In genomic region chr16:709651-710499, GRCh38 we compare ENCODE assay signal across 8 cellular contexts. TPM values are rescaled to one million over a fixed set of nuclear protein-coding genes. Genes with fewer than 3 reads are reported as not detected.
A peak's percentile ranks its signal among the peaks of the same experiment; 100 is the strongest.
DNase-seq lines count a peak whose midpoint lies in the region; ATAC-seq, FAIRE-seq and TF ChIP-seq lines count a peak whose summit lies in the region.

No MANE protein-coding gene starts in this region.

- H3K4me3 ChIP-seq in AG10803 (ENCODE audit: low read length) (no peak overlapping the region), IMR-90 (ENCODE audit: insufficient read depth, low read depth, low read length) (no peak overlapping the region)

- in situ Hi-C loops in IMR-90 (cut with MboI; ENCODE audit: low sequenced_read_pairs): loop anchor here (5.0 to 25.0 kb wide), 2 partner anchors 77 to 352 kb away; partner anchors contain the start of genes CHTF18, RPUSD1 and SSTR5

- H4K8ac ChIP-seq in IMR-90 (ENCODE audit: low read depth in 2 of 2, low read length in 2 of 2): no peak overlapping the region

- peaks cover 23% of the 10 kb centered on the region for H3K27me3 Mint-ChIP-seq in glutamatergic neuron (ENCODE audit: unreplicated experiment)

- H2BK20ac ChIP-seq in IMR-90 (ENCODE audit: low read depth, low read length): no peak overlapping the region

- no peaks in the 10 kb centered on the region for H3K36me3 Mint-ChIP-seq in glutamatergic neuron (ENCODE audit: unreplicated experiment)

- H3K9me3 Mint-ChIP-seq in glutamatergic neuron (ENCODE audit: unreplicated experiment): peaks cover 23% of the 10 kb centered on the region

- CTCF ChIA-PET in IMR-90 (lab: Yijun Ruan, JAX): no interaction called here

- H3K9ac ChIP-seq in IMR-90 (ENCODE audit: low read depth, low read length): no peak overlapping the region

- no peak overlapping the region for H2BK15ac ChIP-seq in IMR-90 (ENCODE audit: low read depth, low read length)

- POLR2A ChIA-PET in IMR-90 (lab: Charles Lee; ENCODE audit: unreplicated experiment): interaction anchor here (0.6 kb wide), 1 partner anchor 10 kb away, joined by 4 read pairs; no protein-coding TSS in a partner anchor

- no peak overlapping the region for H3K14ac ChIP-seq in IMR-90 (replicated peaks; ENCODE audit: low read depth, low read length)

- no peaks in the 10 kb centered on the region for H3K79me1 ChIP-seq in IMR-90 (ENCODE audit: low read depth in 1 of 2, low read length in 2 of 2)

- H3K23ac ChIP-seq in IMR-90 (ENCODE audit: low read depth, low read length): no peak overlapping the region

- H2BK5ac ChIP-seq in IMR-90 (ENCODE audit: low read depth, low read length, poor library complexity, severe bottlenecking): no peak overlapping the region

- DNase-seq in AG10803 (ENCODE audit: low read depth): peak; percentile 62
- DNase-seq in IMR-90: peak; percentile 88
- peak; percentile 71 for DNase-seq in RPMI8226
- peak; percentile 88 for DNase-seq in glutamatergic neuron
- DNase-seq in 8988T: no peak
- no peak for DNase-seq in HTR-8/SVneo (ENCODE audit: insufficient read length, low spot score)

- peaks cover 8% of the 10 kb centered on the region; the same call in 1 of the 2 replicates for H3K4me1 ChIP-seq in IMR-90 (ENCODE audit: control insufficient read depth, insufficient read depth, low read length)

- H3K4ac ChIP-seq in IMR-90 (ENCODE audit: low read depth, low read length): no peak overlapping the region

- no peak for TF ChIP-seq POLR2A in IMR-90 (IDR thresholded peaks at IDR 0.05; ENCODE audit: low read depth, low read length)

- no peak overlapping the region for H2AK5ac ChIP-seq in IMR-90 (ENCODE audit: low read depth, low read length)

- no peak for FAIRE-seq in HTR-8/SVneo (lab: Jason Lieb, UNC)

- intact Hi-C loops in IMR-90 (cut with micrococcal nuclease): loop anchor here (5.0 kb wide), 1 partner anchor 272 kb away; the partner anchor contains the start of gene SOX8

- H2AK9ac ChIP-seq in IMR-90 (replicated peaks; ENCODE audit: low read depth, low read length, poor library complexity): no peak overlapping the region

- peak overlapping the region; percentile 11; the same call in 1 of the 2 replicates for H3K4me2 ChIP-seq in IMR-90 (ENCODE audit: low read depth, low read length)

- peak overlapping the region; percentile 98 for H3K27ac Mint-ChIP-seq in glutamatergic neuron (ENCODE audit: unreplicated experiment)

- H3K18ac ChIP-seq in IMR-90 (ENCODE audit: low read depth, low read length): no peak overlapping the region

- peak overlapping the region; percentile 80 for H3K4me3 Mint-ChIP-seq in glutamatergic neuron (ENCODE audit: unreplicated experiment)

- H2BK120ac ChIP-seq in IMR-90 (ENCODE audit: low read depth, low read length): no peak overlapping the region

- H3K36me3 ChIP-seq in IMR-90 (ENCODE audit: control insufficient read depth, insufficient read depth, low read length): no peaks in the 10 kb centered on the region

- no TSS peak for BruUV-seq in IMR-90 (replicated peaks; lab: Mats Ljungman, UMichigan)

- H3K9me3 ChIP-seq in IMR-90 (ENCODE audit: control insufficient read depth, insufficient read depth, low read length): no peaks in the 10 kb centered on the region

- peak; percentile 25 for ATAC-seq in IMR-90 (ENCODE audit: low read depth)
- no peak for ATAC-seq in HG03108 (IDR thresholded peaks at IDR 0.05; ENCODE audit: unreplicated experiment)
- ATAC-seq in GM18858 (IDR thresholded peaks at IDR 0.05; ENCODE audit: unreplicated experiment): no peak

- H4K91ac ChIP-seq in IMR-90 (ENCODE audit: insufficient read depth, low read depth, low read length): no peak overlapping the region

- H3K27me3 ChIP-seq in IMR-90 (ENCODE audit: control insufficient read depth, insufficient read depth, low read length): peaks cover 26% of the 10 kb centered on the region

- peaks cover 14% of the 10 kb centered on the region; the same call in 1 of the 2 replicates for H4K20me1 ChIP-seq in IMR-90 (ENCODE audit: insufficient read depth, low read length)

- peaks cover 20% of the 10 kb centered on the region for H3K4me1 Mint-ChIP-seq in glutamatergic neuron (ENCODE audit: low read depth, unreplicated experiment)

- no peak overlapping the region for H3K56ac ChIP-seq in IMR-90 (ENCODE audit: extremely low read depth, insufficient read depth, low read length)

- no peak overlapping the region for H4K5ac ChIP-seq in IMR-90 (ENCODE audit: low read depth, low read length)

- TF ChIP-seq CTCF in AG10803 (conservative IDR thresholded peaks at IDR 0.05; ENCODE audit: low read length): no peak
- TF ChIP-seq CTCF in IMR-90 (conservative IDR thresholded peaks at IDR 0.05; ENCODE audit: low read depth, low read length): no peak
- TF ChIP-seq CTCF in glutamatergic neuron (IDR thresholded peaks at IDR 0.05; ENCODE audit: partially characterized antibody, unreplicated experiment): no peak

- TF ChIP-seq RAD21 in IMR-90 (IDR thresholded peaks at IDR 0.05; ENCODE audit: low read length): no peak

- WGBS in IMR-90 (ENCODE audit: extremely low coverage in 2 of 2, insufficient read length in 1 of 2), 2 experiments: 7% methylated on average over 6 of the region's 29 CpGs; no CpG with 5 or more reads in 1 of the 2 experiments

- dilution Hi-C loops in IMR-90 (cut with HindIII; ENCODE audit: low sequenced_read_pairs, unreplicated experiment): no loop called here

- no peaks in the 10 kb centered on the region for H3K9me1 ChIP-seq in IMR-90 (ENCODE audit: insufficient read depth, low read length)

- H3K27ac ChIP-seq in IMR-90 (ENCODE audit: insufficient read depth, low read length): no peak overlapping the region

- H2AFZ ChIP-seq in IMR-90 (replicated peaks; ENCODE audit: low read length, poor library complexity): peak overlapping the region; percentile 40

TF ChIP-seq in IMR-90, 13 proteins besides CTCF, POLR2A, EP300 and RAD21 (continues in another document):
- no peak for TF ChIP-seq ELK1 (IDR thresholded peaks at IDR 0.05; ENCODE audit: borderline replicate concordance, low read depth, low read length)
- peak; percentile 57; the same call in 1 of the 2 replicates for TF ChIP-seq NFE2L2 (IDR thresholded peaks at IDR 0.05; ENCODE audit: low read depth, low read length)
- TF ChIP-seq MXI1 (IDR thresholded peaks at IDR 0.05; ENCODE audit: borderline replicate concordance, low read depth, low read length): peak; percentile 100
- no peak for TF ChIP-seq MAZ (IDR thresholded peaks at IDR 0.05; ENCODE audit: borderline replicate concordance, low read depth, low read length)
- 0 out of 2 replicates have a peak, but pooled peaks have one; percentile 28 for TF ChIP-seq BHLHE40 (IDR thresholded peaks at IDR 0.05; ENCODE audit: low read depth, low read length)
- no peak for TF ChIP-seq SMC3 (IDR thresholded peaks at IDR 0.05; ENCODE audit: low read depth, low read length)
- TF ChIP-seq MAFK (IDR thresholded peaks at IDR 0.05; ENCODE audit: low read depth, low read length): no peak
- TF ChIP-seq CEBPB (IDR thresholded peaks at IDR 0.05; ENCODE audit: low read depth, low read length): no peak
- TF ChIP-seq USF2 (IDR thresholded peaks at IDR 0.05; ENCODE audit: low read depth, low read length): no peak; the same call in 1 of the 2 replicates
- TF ChIP-seq RCOR1 (IDR thresholded peaks at IDR 0.05; ENCODE audit: insufficient replicate concordance, low read length): no peak
- no peak for TF ChIP-seq CHD1 (IDR thresholded peaks at IDR 0.05; ENCODE audit: low read depth, low read length)
- TF ChIP-seq FOS (IDR thresholded peaks at IDR 0.05; ENCODE audit: low read depth, low read length): peak; percentile 69

RNA-seq across cellular contexts. Expression of gene FBXL16, which starts 4.3 kb away (rescaled TPM):
- total RNA-seq in IMR-90 (2012; rRNA removed): 0.18 and 0.56 TPM in 2 replicates
- polyA plus RNA-seq in IMR-90 (2012; rRNA removed): 2.2 and 3.0 TPM in 2 replicates
- 0.88 and 2.6 TPM in 2 replicates for polyA plus RNA-seq in IMR-90 (2012; cell fraction: cytosol; rRNA removed)
- polyA plus RNA-seq in IMR-90 (2012; cell fraction: nucleus; rRNA removed; ENCODE audit: low replicate concordance): 1.6 and 4.8 TPM in 2 replicates
- 85.1 TPM for total RNA-seq in glutamatergic neuron (ENCODE audit: unreplicated experiment)

RNA-seq across cellular contexts. Expression of gene METRN, which starts 5.0 kb away (rescaled TPM):
- total RNA-seq in IMR-90 (2012; rRNA removed) (6.1 and 8.6 TPM in 2 replicates), glutamatergic neuron (ENCODE audit: unreplicated experiment) (134 TPM)
- 48.2 and 91.1 TPM in 2 replicates for polyA plus RNA-seq in IMR-90 (2012; rRNA removed)
- 17.8 and 53.0 TPM in 2 replicates for polyA plus RNA-seq in IMR-90 (2012; cell fraction: cytosol; rRNA removed)
- polyA plus RNA-seq in IMR-90 (2012; cell fraction: nucleus; rRNA removed; ENCODE audit: low replicate concordance): 15.9 and 43.0 TPM in 2 replicates

RNA-seq across cellular contexts. Expression of gene ANTKMT, which starts 11.1 kb away (rescaled TPM):
- total RNA-seq in IMR-90 (2012; rRNA removed) (7.3 and 7.5 TPM in 2 replicates), glutamatergic neuron (ENCODE audit: unreplicated experiment) (61.1 TPM)
- polyA plus RNA-seq in IMR-90 (2012; rRNA removed): 16.2 and 25.7 TPM in 2 replicates
- 62.9 and 94.1 TPM in 2 replicates for polyA plus RNA-seq in IMR-90 (2012; cell fraction: cytosol; rRNA removed)
- 58.1 and 200 TPM in 2 replicates for polyA plus RNA-seq in IMR-90 (2012; cell fraction: nucleus; rRNA removed; ENCODE audit: low replicate concordance)

RNA-seq across cellular contexts. Expression of gene CCDC78, which starts 16.4 kb away (rescaled TPM):
- total RNA-seq in IMR-90 (2012; rRNA removed): 0.54 and 0.56 TPM in 2 replicates
- polyA plus RNA-seq in IMR-90 (2012; rRNA removed): 4.6 and 5.5 TPM in 2 replicates
- polyA plus RNA-seq in IMR-90 (2012; cell fraction: cytosol; rRNA removed): 0.21 and 1.0 TPM in 2 replicates
- 31.9 and 80.5 TPM in 2 replicates for polyA plus RNA-seq in IMR-90 (2012; cell fraction: nucleus; rRNA removed; ENCODE audit: low replicate concordance)
- 18.9 TPM for total RNA-seq in glutamatergic neuron (ENCODE audit: unreplicated experiment)

RNA-seq across cellular contexts. Expression of gene HAGHL, which starts 17.0 kb away (rescaled TPM):
- total RNA-seq in IMR-90 (2012; rRNA removed) (3.0 and 3.1 TPM in 2 replicates), glutamatergic neuron (ENCODE audit: unreplicated experiment) (31.7 TPM)
- polyA plus RNA-seq in IMR-90 (2012; rRNA removed): 12.5 and 17.5 TPM in 2 replicates
- polyA plus RNA-seq in IMR-90 (2012; cell fraction: cytosol; rRNA removed): 12.2 and 17.9 TPM in 2 replicates
- polyA plus RNA-seq in IMR-90 (2012; cell fraction: nucleus; rRNA removed; ENCODE audit: low replicate concordance): 69.8 and 233 TPM in 2 replicates

Comparison
In these comparisons a context has a peak if more than half of its experiments do, and no peak if none do; other contexts are left out.
1. DNase-seq: peak in AG10803 (single experiment), IMR-90 (single experiment), RPMI8226 (single experiment) and glutamatergic neuron (single experiment); none in 8988T (single experiment) and HTR-8/SVneo (single experiment).
2. RNA of gene FBXL16, which starts 4.3 kb away (total RNA-seq): 85.1 TPM in glutamatergic neuron (single experiment); 0.18 to 0.56 TPM in IMR-90; every median in the first group is over 10 times any median in the second.
3. RNA of gene METRN, which starts 5.0 kb away (total RNA-seq): 134 TPM in glutamatergic neuron (single experiment); 6.1 to 8.6 TPM in IMR-90; every median in the first group is over 10 times any median in the second.